ENCODE assay signal across 8 cellular contexts in the genomic region with DNA sequence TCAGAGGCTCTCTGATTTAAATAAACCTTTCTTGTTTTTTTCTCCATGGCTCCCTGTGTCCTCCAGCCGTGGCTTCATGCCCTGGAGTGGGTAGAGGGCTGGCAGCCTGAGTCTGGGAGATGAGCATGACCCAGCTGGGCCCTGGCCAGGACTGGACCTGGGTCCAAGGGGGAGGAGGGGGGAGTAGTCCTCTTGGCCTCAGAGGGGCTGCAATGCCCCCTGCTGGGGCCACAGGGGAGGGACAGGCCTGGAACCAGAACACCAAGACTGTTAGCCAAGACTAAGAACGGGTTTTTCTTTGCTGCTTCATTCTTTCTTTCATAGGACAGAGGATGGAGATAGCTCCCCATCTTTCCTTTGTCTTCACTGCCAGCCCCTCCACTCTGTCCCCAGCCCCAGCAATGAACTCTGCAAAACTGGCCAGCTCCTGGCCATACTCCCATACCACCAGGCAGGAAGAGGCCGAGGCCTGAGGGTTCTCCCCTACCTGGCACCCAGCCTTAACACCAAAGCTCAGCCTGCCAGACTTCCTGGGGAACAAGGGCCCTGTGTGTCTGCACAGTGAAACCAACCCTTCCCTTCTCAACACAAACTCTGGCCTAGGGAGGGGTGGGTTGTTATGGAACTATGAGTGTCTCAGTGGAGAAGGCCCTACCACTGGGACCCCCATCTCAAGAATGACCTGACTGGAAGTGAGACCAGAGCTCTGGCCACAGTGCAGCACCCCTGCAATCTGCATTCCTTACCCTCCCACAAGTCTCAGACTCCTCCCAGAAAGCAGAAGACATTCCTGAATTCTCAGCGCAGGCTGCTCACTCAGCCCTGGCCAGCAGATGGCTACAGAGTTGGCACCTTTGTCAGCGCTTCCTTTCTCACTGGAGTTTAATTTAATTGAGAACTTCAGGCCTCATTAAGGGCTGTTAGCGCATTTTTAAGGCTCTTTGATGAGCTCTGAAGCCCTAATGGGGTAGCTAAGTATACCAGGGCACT. TPM values are rescaled to one million over a fixed set of nuclear protein-coding genes. Genes with fewer than 3 reads are reported as not detected.
DNase-seq lines count a peak whose midpoint lies in the region; ATAC-seq and TF ChIP-seq lines count a peak whose summit lies in the region.

No MANE protein-coding gene starts in this region.

- H3K36me3 Mint-ChIP-seq in natural killer cell treated with Interleukin-12 subunit alpha and Interleukin-12 subunit beta and Interleukin-15 and Interleukin-18, amount 100 ng/mL, for 72 hours = no peaks in the 10 kb centered on the region
- H3K36me3 Mint-ChIP-seq in natural killer cell = no peaks in the 10 kb centered on the region

- no peak overlapping the region for H3K4me3 Mint-ChIP-seq in natural killer cell treated with Interleukin-12 subunit alpha and Interleukin-12 subunit beta and Interleukin-15 and Interleukin-18, amount 100 ng/mL, for 72 hours
- no peak overlapping the region for H3K4me3 Mint-ChIP-seq in natural killer cell

- no peak overlapping the region for H3K4me2 ChIP-seq in OCI-LY3 (ENCODE audit: low read length)

- H3K9me3 ChIP-seq in OCI-LY3 (ENCODE audit: insufficient read depth, low read length) = no peaks in the 10 kb centered on the region
- no peaks in the 10 kb centered on the region for H3K9me3 ChIP-seq in lower lobe of right lung

- peak; percentile 57 for DNase-seq in natural killer cell treated with Interleukin-12 subunit alpha and Interleukin-12 subunit beta and Interleukin-15 and Interleukin-18, amount 100 ng/mL, for 72 hours (ENCODE audit: low spot score)
- DNase-seq in natural killer cell = no peak
- DNase-seq in dorsolateral prefrontal cortex = peak; percentile 76 to 89 (median 85)
- DNase-seq in lower lobe of right lung = peak; percentile 61
- peak; percentile 83 for DNase-seq in ureter (ENCODE audit: low spot score)
- DNase-seq in central memory CD4-positive, alpha-beta T cell = no peak

- no peak for ATAC-seq in natural killer cell treated with Interleukin-12 subunit alpha and Interleukin-12 subunit beta and Interleukin-15 and Interleukin-18, amount 100 ng/mL, for 72 hours
- ATAC-seq in natural killer cell (no peak), lower lobe of right lung (peak; percentile 43 to 56), HG03520 (IDR thresholded peaks at IDR 0.05; ENCODE audit: unreplicated experiment) (no peak)

- no peaks in the 10 kb centered on the region for H3K27me3 ChIP-seq in OCI-LY3 (ENCODE audit: low read depth, low read length)
- H3K27me3 ChIP-seq in dorsolateral prefrontal cortex = no peaks in the 10 kb centered on the region
- H3K27me3 ChIP-seq in lower lobe of right lung (ENCODE audit: low read depth) = no peaks in the 10 kb centered on the region

- peaks cover 13 to 20% of the 10 kb centered on the region in 2 donors for H3K4me1 Mint-ChIP-seq in natural killer cell treated with Interleukin-12 subunit alpha and Interleukin-12 subunit beta and Interleukin-15 and Interleukin-18, amount 100 ng/mL, for 72 hours (ENCODE audit: low read depth in 2 of 2)
- peaks cover 8 to 16% of the 10 kb centered on the region in 2 donors for H3K4me1 Mint-ChIP-seq in natural killer cell

- H3K9ac ChIP-seq in OCI-LY3 (ENCODE audit: low read length) = no peak overlapping the region

- H3K4me1 ChIP-seq in OCI-LY3 (ENCODE audit: low read length) (peaks cover 17% of the 10 kb centered on the region), lower lobe of right lung (peaks cover 43% of the 10 kb centered on the region)

- H3K79me2 ChIP-seq in OCI-LY3 (ENCODE audit: low read length) = no peaks in the 10 kb centered on the region

- H3K27ac Mint-ChIP-seq in natural killer cell treated with Interleukin-12 subunit alpha and Interleukin-12 subunit beta and Interleukin-15 and Interleukin-18, amount 100 ng/mL, for 72 hours = peak overlapping the region; percentile 33 to 74
- H3K27ac Mint-ChIP-seq in natural killer cell = peak overlapping the region in 1 of 2 donors; percentile 33

- peaks cover 5% of the 10 kb centered on the region; the same call in 1 of the 2 replicates for H4K20me1 ChIP-seq in OCI-LY3 (ENCODE audit: insufficient read depth, low read length)

- intact Hi-C loops in natural killer cell (cut with micrococcal nuclease) = no loop called here
- intact Hi-C loops in dorsolateral prefrontal cortex (cut with DNase I) = loop anchor here (1.0 to 10.0 kb wide), 4 partner anchors 62 to 140 kb away; no protein-coding TSS in a partner anchor
- intact Hi-C loops in lower lobe of right lung (cut with DNase I) = loop anchor here (10.0 kb wide), 1 partner anchor 60 kb away; no protein-coding TSS in a partner anchor

- no peak overlapping the region for H2AFZ ChIP-seq in OCI-LY3 (ENCODE audit: low read depth, low read length)

- H3K36me3 ChIP-seq in OCI-LY3 (replicated peaks; ENCODE audit: low read depth, low read length) (peaks cover 48% of the 10 kb centered on the region), lower lobe of right lung (peaks cover 38% of the 10 kb centered on the region)

- no peaks in the 10 kb centered on the region for H3K27me3 Mint-ChIP-seq in natural killer cell treated with Interleukin-12 subunit alpha and Interleukin-12 subunit beta and Interleukin-15 and Interleukin-18, amount 100 ng/mL, for 72 hours
- H3K27me3 Mint-ChIP-seq in natural killer cell (ENCODE audit: low read depth in 2 of 2) = no peaks in the 10 kb centered on the region

- H3K4me3 ChIP-seq in OCI-LY3 (ENCODE audit: low read length) (no peak overlapping the region), dorsolateral prefrontal cortex (peak overlapping the region in 5 of 59 donors; percentile 11 to 38 (median 24)), lower lobe of right lung (no peak overlapping the region)

- TF ChIP-seq CTCF in natural killer cell (IDR thresholded peaks at IDR 0.05) (no peak), OCI-LY3 (IDR thresholded peaks at IDR 0.05; ENCODE audit: low read depth, low read length) (peak; percentile 87), dorsolateral prefrontal cortex (IDR thresholded peaks at IDR 0.05 in 54 of 56, conservative IDR thresholded peaks at IDR 0.05 in 2 of 56; ENCODE audit: low read depth in 1 of 56, partially characterized antibody in 56 of 56) (peak; percentile 22 to 92 (median 81)), lower lobe of right lung (IDR thresholded peaks at IDR 0.05) (peak; percentile 66)

- H3K9me3 Mint-ChIP-seq in natural killer cell treated with Interleukin-12 subunit alpha and Interleukin-12 subunit beta and Interleukin-15 and Interleukin-18, amount 100 ng/mL, for 72 hours = no peaks in the 10 kb centered on the region
- H3K9me3 Mint-ChIP-seq in natural killer cell = no peaks in the 10 kb centered on the region

- H3K27ac ChIP-seq in OCI-LY3 (ENCODE audit: low read length) (no peak overlapping the region), dorsolateral prefrontal cortex (peak overlapping the region; percentile 7 to 90 (median 83)), lower lobe of right lung (peak overlapping the region; percentile 53)

RNA-seq across cellular contexts. Expression of a gene that starts 11.0 kb away (rescaled TPM):
- total RNA-seq in natural killer cell treated with Interleukin-12 subunit alpha and Interleukin-12 subunit beta and Interleukin-15 and Interleukin-18, amount 100 ng/mL, for 72 hours = 10 to 100 TPM; 25.1 to 95.6 TPM
- total RNA-seq in natural killer cell (1 to 10 TPM; 2.2 to 5.5 (median 5.2) TPM), dorsolateral prefrontal cortex (10 to 100 TPM; 22.4 to 79.8 (median 47.2) TPM), lower lobe of right lung (36.2 TPM), ureter (58.1 TPM)

RNA-seq across cellular contexts. Expression of a gene that starts 12.5 kb away (rescaled TPM):
- 1,000 to 10,000 TPM; 1,035 to 1,696 TPM for total RNA-seq in natural killer cell treated with Interleukin-12 subunit alpha and Interleukin-12 subunit beta and Interleukin-15 and Interleukin-18, amount 100 ng/mL, for 72 hours
- total RNA-seq in natural killer cell (100 to 1,000 TPM; 256 to 372 (median 308) TPM), dorsolateral prefrontal cortex (1,000 to 10,000 TPM in 53 of 120 experiments, 100 to 1,000 TPM in 67; 482 to 1,543 (median 963) TPM), lower lobe of right lung (680 TPM), ureter (936 TPM)

RNA-seq across cellular contexts. Expression of a gene that starts 17.7 kb away (rescaled TPM):
- not detected for total RNA-seq in natural killer cell treated with Interleukin-12 subunit alpha and Interleukin-12 subunit beta and Interleukin-15 and Interleukin-18, amount 100 ng/mL, for 72 hours
- total RNA-seq in natural killer cell (not detected), dorsolateral prefrontal cortex (not detected), lower lobe of right lung (not detected), ureter (not detected)

RNA-seq across cellular contexts. Expression of a gene that starts 22.9 kb away (rescaled TPM):
- total RNA-seq in natural killer cell treated with Interleukin-12 subunit alpha and Interleukin-12 subunit beta and Interleukin-15 and Interleukin-18, amount 100 ng/mL, for 72 hours = 10 to 100 TPM; 34.6 to 39.4 TPM
- total RNA-seq in natural killer cell = 10 to 100 TPM; 20.9 to 27.7 (median 26.8) TPM
- total RNA-seq in dorsolateral prefrontal cortex = 10 to 100 TPM in 119 of 120 experiments, 1 to 10 TPM in 1; 9.6 to 55.6 (median 23.9) TPM
- total RNA-seq in lower lobe of right lung = 23.8 TPM
- total RNA-seq in ureter = 33.6 TPM

RNA-seq across cellular contexts. Expression of a gene that starts 31.0 kb away (rescaled TPM):
- total RNA-seq in natural killer cell treated with Interleukin-12 subunit alpha and Interleukin-12 subunit beta and Interleukin-15 and Interleukin-18, amount 100 ng/mL, for 72 hours = 10 to 100 TPM; 24.1 to 26.1 TPM
- total RNA-seq in natural killer cell (10 to 100 TPM; 44.9 to 61.5 (median 56.4) TPM), dorsolateral prefrontal cortex (10 to 100 TPM in 13 of 120 experiments, 1 to 10 TPM in 107; 2.9 to 14.4 (median 7.5) TPM), lower lobe of right lung (10.4 TPM), ureter (8.0 TPM)

Comparison
In these comparisons a context has a peak if more than half of its experiments do, and no peak if none do; other contexts are left out.
1. DNase-seq: peak in natural killer cell treated with Interleukin-12 subunit alpha and Interleukin-12 subunit beta and Interleukin-15 and Interleukin-18, amount 100 ng/mL, for 72 hours (single experiment), dorsolateral prefrontal cortex (10 of 10), lower lobe of right lung (single experiment) and ureter (single experiment); none in natural killer cell (single experiment) and central memory CD4-positive, alpha-beta T cell (single experiment).
2. ATAC-seq: peak in lower lobe of right lung (2 of 2); none in natural killer cell treated with Interleukin-12 subunit alpha and Interleukin-12 subunit beta and Interleukin-15 and Interleukin-18, amount 100 ng/mL, for 72 hours (0 of 2), natural killer cell (0 of 3) and HG03520 (single experiment).